11 cellular contexts compared by ENCODE assay signal in genomic region chr7:36145686-36146085, GRCh38.
"Had no signal": no experiment of that assay in that cellular context is flagged by ENCODE, and none has a peak within 500 bp of the region (broad histone marks: within the 10 kb centered on the region; RNA-seq: fewer than 3 reads in every experiment).

No MANE protein-coding gene starts in this region.

- FAIRE-seq: H1, H54 had no signal

- H3K9me3 ChIP-seq: HAP-1 had no signal

- H3K4me3 ChIP-seq: GM23248, GM23338, HAP-1 had no signal

- ATAC-seq: GM23338, HCT116 had no signal

- H3K27ac ChIP-seq: GM23248 had no signal

- DNase-seq: GM23248, GOT3, H7, H9, HCEC 1CT, HFFc6 had no signal

- H3K36me3 ChIP-seq: HAP-1 had no signal
